Comparison of ENCODE assay signal across 1 cellular context in genomic region chr14:53113992-53114391, GRCh38.
TF ChIP-seq lines count a peak whose summit lies in the region.

No MANE protein-coding gene starts in this region.

TF ChIP-seq in K562, 482 proteins besides CTCF, POLR2A, EP300 and RAD21 (continued from another document):
- TF ChIP-seq DDX20 (tag; IDR thresholded peaks at IDR 0.05; ENCODE audit: low read depth) (no peak), TEAD1 (CRISPR knock-in tag; IDR thresholded peaks at IDR 0.05) (no peak), TEAD4 (IDR thresholded peaks at IDR 0.05; ENCODE audit: low read length) (0 out of 2 replicates have a peak, but pooled peaks have one; percentile 7), TEAD4 (CRISPR knock-in tag; IDR thresholded peaks at IDR 0.05; ENCODE audit: borderline replicate concordance) (no peak), ATF4 (CRISPR knock-in tag; IDR thresholded peaks at IDR 0.05) (no peak), PKNOX1 (IDR thresholded peaks at IDR 0.05) (peak; percentile 60; the same call in 1 of the 2 replicates), TCF3 (CRISPR knock-in tag; IDR thresholded peaks at IDR 0.05) (peak; percentile 40)
